8 cellular contexts compared by ENCODE assay signal in genomic region chr20:31547017-31547675, GRCh38.
DNase-seq lines count a peak whose midpoint lies in the region; ATAC-seq and TF ChIP-seq lines count a peak whose summit lies in the region.

No MANE protein-coding gene starts in this region.

- peak; percentile 26 for TF ChIP-seq CTCF in neutrophil (IDR thresholded peaks at IDR 0.05)

- peak overlapping the region; percentile 57 to 69 for H3K4me3 ChIP-seq in neutrophil (ENCODE audit: low read depth in 1 of 2, low read length in 1 of 2)

- H3K4me1 ChIP-seq in neutrophil (ENCODE audit: control insufficient read depth in 1 of 2, insufficient read depth in 1 of 2, low read depth in 1 of 2, low read length in 1 of 2) = peaks cover 13 to 23% of the 10 kb centered on the region in 2 experiments

- peak overlapping the region; percentile 87 for H3K27ac ChIP-seq in neutrophil
- H3K27ac ChIP-seq in substantia nigra (ENCODE audit: low read depth, low read length, poor library complexity, severe bottlenecking) = peak overlapping the region; percentile 71

- no peaks in the 10 kb centered on the region for H3K27me3 ChIP-seq in neutrophil

- H3K36me3 ChIP-seq in neutrophil = peaks cover 73% of the 10 kb centered on the region

- ATAC-seq in GM21447 (IDR thresholded peaks at IDR 0.05; ENCODE audit: unreplicated experiment) = peak; percentile 79

- no peak for TF ChIP-seq EP300 in Ishikawa (IDR thresholded peaks at IDR 0.05; ENCODE audit: borderline replicate concordance)

- peak; percentile 61 for DNase-seq in DMS 273 treated with DMSO at 0.1 percent for 48 hours (lab: John Stamatoyannopoulos, UW)
- DNase-seq in SIG-M5 treated with dmso at 0.1 percent for 504 hours (lab: John Stamatoyannopoulos, UW; ENCODE audit: unreplicated experiment) = peak; percentile 89
- peak; percentile 33 to 63 (median 48) for DNase-seq in activated naive CD4-positive, alpha-beta T cell (lab: John Stamatoyannopoulos, UW)
- peak; percentile 80 for DNase-seq in germinal center (ENCODE audit: low spot score)
- peak in 47 of 49 donors; percentile 13 to 87 (median 69) for DNase-seq in substantia nigra (lab: John Stamatoyannopoulos, UW)

- no peaks in the 10 kb centered on the region for H3K9me3 ChIP-seq in neutrophil

- TF ChIP-seq RAD21 in Ishikawa (IDR thresholded peaks at IDR 0.05; ENCODE audit: low read depth) = no peak

TF ChIP-seq in Ishikawa, 13 proteins besides CTCF, POLR2A, EP300 and RAD21:
- TF ChIP-seq YY1 (IDR thresholded peaks at IDR 0.05; ENCODE audit: low read depth) (peak; percentile 66), CREB1 (IDR thresholded peaks at IDR 0.05; ENCODE audit: low read depth) (peak; percentile 87), TEAD4 (IDR thresholded peaks at IDR 0.05) (no peak), TAF1 (IDR thresholded peaks at IDR 0.05; ENCODE audit: low read depth) (peak; percentile 80), MAX (IDR thresholded peaks at IDR 0.05) (peak; percentile 93), FOXM1 (IDR thresholded peaks at IDR 0.05; ENCODE audit: borderline replicate concordance, low read depth) (no peak), TCF12 (IDR thresholded peaks at IDR 0.05; ENCODE audit: low read depth) (no peak)
TF ChIP-seq in Ishikawa: peak in this region for 4.

Comparison
In these comparisons a context has a peak if more than half of its experiments do, and no peak if none do; other contexts are left out.
1. Peak in every context shown above with its lines: DNase-seq, ATAC-seq, H3K4me3 ChIP-seq and H3K27ac ChIP-seq.